ENCODE assay signal across 1 cellular context in genomic region chr18:31506024-31506742, GRCh38.
TF ChIP-seq lines count a peak whose summit lies in the region.

No MANE protein-coding gene starts in this region.

TF ChIP-seq in HepG2, 621 proteins besides CTCF, POLR2A, EP300 and RAD21 (continued from another document):
- TF ChIP-seq, protein P1, sequence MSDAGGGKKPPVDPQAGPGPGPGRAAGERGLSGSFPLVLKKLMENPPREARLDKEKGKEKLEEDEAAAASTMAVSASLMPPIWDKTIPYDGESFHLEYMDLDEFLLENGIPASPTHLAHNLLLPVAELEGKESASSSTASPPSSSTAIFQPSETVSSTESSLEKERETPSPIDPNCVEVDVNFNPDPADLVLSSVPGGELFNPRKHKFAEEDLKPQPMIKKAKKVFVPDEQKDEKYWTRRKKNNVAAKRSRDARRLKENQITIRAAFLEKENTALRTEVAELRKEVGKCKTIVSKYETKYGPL (CRISPR knock-in tag; IDR thresholded peaks at IDR 0.05) = no peak
- TF ChIP-seq, protein P2, sequence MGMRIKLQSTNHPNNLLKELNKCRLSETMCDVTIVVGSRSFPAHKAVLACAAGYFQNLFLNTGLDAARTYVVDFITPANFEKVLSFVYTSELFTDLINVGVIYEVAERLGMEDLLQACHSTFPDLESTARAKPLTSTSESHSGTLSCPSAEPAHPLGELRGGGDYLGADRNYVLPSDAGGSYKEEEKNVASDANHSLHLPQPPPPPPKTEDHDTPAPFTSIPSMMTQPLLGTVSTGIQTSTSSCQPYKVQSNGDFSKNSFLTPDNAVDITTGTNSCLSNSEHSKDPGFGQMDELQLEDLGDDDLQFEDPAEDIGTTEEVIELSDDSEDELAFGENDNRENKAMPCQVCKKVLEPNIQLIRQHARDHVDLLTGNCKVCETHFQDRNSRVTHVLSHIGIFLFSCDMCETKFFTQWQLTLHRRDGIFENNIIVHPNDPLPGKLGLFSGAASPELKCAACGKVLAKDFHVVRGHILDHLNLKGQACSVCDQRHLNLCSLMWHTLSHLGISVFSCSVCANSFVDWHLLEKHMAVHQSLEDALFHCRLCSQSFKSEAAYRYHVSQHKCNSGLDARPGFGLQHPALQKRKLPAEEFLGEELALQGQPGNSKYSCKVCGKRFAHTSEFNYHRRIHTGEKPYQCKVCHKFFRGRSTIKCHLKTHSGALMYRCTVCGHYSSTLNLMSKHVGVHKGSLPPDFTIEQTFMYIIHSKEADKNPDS (CRISPR knock-in tag; IDR thresholded peaks at IDR 0.05) = no peak
- TF ChIP-seq KMT2A (CRISPR knock-in tag; IDR thresholded peaks at IDR 0.05) = no peak
- TF ChIP-seq SMC3 (IDR thresholded peaks at IDR 0.05; ENCODE audit: low read length) = peak; percentile 68; the same call in 1 of the 2 replicates
- TF ChIP-seq ZNF431 (CRISPR knock-in tag; IDR thresholded peaks at IDR 0.05; ENCODE audit: borderline replicate concordance, low read depth) = no peak
- no peak for TF ChIP-seq ATRX (CRISPR knock-in tag; IDR thresholded peaks at IDR 0.05; ENCODE audit: borderline replicate concordance)
- no peak for TF ChIP-seq ZNF737 (CRISPR knock-in tag; IDR thresholded peaks at IDR 0.05; ENCODE audit: borderline replicate concordance)
